In genomic region chr5:19044931-19045695, GRCh38 we compare ENCODE assay signal across 27 cellular contexts.
A peak's percentile ranks its signal among the peaks of the same experiment; 100 is the strongest.
DNase-seq lines count a peak whose midpoint lies in the region; ATAC-seq lines count a peak whose summit lies in the region.
"Had no signal": no experiment of that assay in that cellular context is flagged by ENCODE, and none has a peak within 500 bp of the region (broad histone marks: within the 10 kb centered on the region; RNA-seq: fewer than 3 reads in every experiment).

No MANE protein-coding gene starts in this region.

- H3K9ac ChIP-seq in mesendoderm (ENCODE audit: low read length), result no peak overlapping the region

- H3K79me2 ChIP-seq in mesendoderm (ENCODE audit: control insufficient read depth, insufficient read depth, low read length), result no peaks in the 10 kb centered on the region

- H2BK5ac ChIP-seq in mesendoderm (ENCODE audit: low read length), result no peak overlapping the region

- H3K4ac ChIP-seq in mesendoderm (ENCODE audit: low read depth, low read length), result no peak overlapping the region

- H3K27ac ChIP-seq in mesendoderm (ENCODE audit: low read depth, low read length), result no peak overlapping the region
- H3K27ac ChIP-seq: 22Rv1, gastrocnemius medialis, left lung, Peyer's patch, skin epidermis, upper lobe of left lung had no signal

- no peak overlapping the region for H2BK15ac ChIP-seq in mesendoderm (replicated peaks; ENCODE audit: low read depth)

- no peaks in the 10 kb centered on the region for H3K79me1 ChIP-seq in mesendoderm (ENCODE audit: low read length)

- no peak overlapping the region for H3K4me2 ChIP-seq in mesendoderm (ENCODE audit: low read length)

- H3K4me3 ChIP-seq in mesendoderm (ENCODE audit: low read length), result no peak overlapping the region
- H3K4me3 ChIP-seq: gastrocnemius medialis, HAP-1, left lung, Peyer's patch, skin epidermis, upper lobe of left lung had no signal

- no peak overlapping the region for H2BK120ac ChIP-seq in mesendoderm (ENCODE audit: low read depth, low read length)

- no peaks in the 10 kb centered on the region for H3K36me3 ChIP-seq in mesendoderm (ENCODE audit: control insufficient read depth, insufficient read depth, low read length)
- H3K36me3 ChIP-seq: gastrocnemius medialis, HAP-1, left lung, Peyer's patch, upper lobe of left lung had no signal

- no peak overlapping the region for H4K8ac ChIP-seq in mesendoderm (ENCODE audit: low read depth, low read length)

- no peak overlapping the region for H3K56ac ChIP-seq in mesendoderm (ENCODE audit: low read length)

- H4K5ac ChIP-seq in mesendoderm (ENCODE audit: low read length), result no peak overlapping the region

- H3K18ac ChIP-seq in mesendoderm (ENCODE audit: low read length), result no peak overlapping the region

- H3K23ac ChIP-seq in mesendoderm (ENCODE audit: low read length), result no peak overlapping the region

- peak; percentile 25 for DNase-seq in DMS 273 (lab: John Stamatoyannopoulos, UW; ENCODE audit: unreplicated experiment)
- no peak for DNase-seq in DMS 273 treated with DMSO at 0.1 percent for 48 hours (lab: John Stamatoyannopoulos, UW)
- peak; percentile 30 for DNase-seq in NCI-H2029 (lab: John Stamatoyannopoulos, UW)
- DNase-seq in SHP77 (lab: John Stamatoyannopoulos, UW), result peak; percentile 67 to 70
- DNase-seq in mesendoderm, result peak; percentile 6
- DNase-seq in NCI-H1930 (lab: John Stamatoyannopoulos, UW), result no peak
- no peak for DNase-seq in stimulated activated naive CD8-positive, alpha-beta T cell treated with anti-CD3 and anti-CD28 coated beads, Interleukin-15, Interleukin-2, amounts not matched to agents 100 U/mL and 50 U/mL, for 24 hours
- no peak for DNase-seq in NCI-H1092 (lab: John Stamatoyannopoulos, UW)
- DNase-seq: activated CD4-positive, alpha-beta T cell treated with anti-CD3 and anti-CD28 coated beads for 4 hours; activated naive CD4-positive, alpha-beta T cell; activated T-cell treated with anti-CD3 and anti-CD28 coated beads, Interleukin-2, amount 50 U/mL, for 48 hours; CD4-positive, alpha-beta memory T cell; cortex of kidney; DMS153; gastrocnemius medialis; hippocampal formation; left lung; naive B cell; NCI-H1417; NCI-H2227 treated with DMSO at 0.1 percent for 48 hours; NK-92 treated with Interleukin-12 subunit alpha and Interleukin-12 subunit beta, amount 100 ng/mL, for 24 hours; Peyer's patch; T-helper 2 cell; upper lobe of left lung had no signal

- H2AK5ac ChIP-seq in mesendoderm (ENCODE audit: low read length), result no peak overlapping the region

- no peaks in the 10 kb centered on the region for H3K4me1 ChIP-seq in mesendoderm (ENCODE audit: control insufficient read depth, low read depth, low read length)
- H3K4me1 ChIP-seq: gastrocnemius medialis, HAP-1, left lung, Peyer's patch, upper lobe of left lung had no signal

- ATAC-seq in stimulated activated naive CD8-positive, alpha-beta T cell treated with anti-CD3 and anti-CD28 coated beads, Interleukin-15, Interleukin-2, amounts not matched to agents 100 U/mL and 50 U/mL, for 24 hours, result no peak
- ATAC-seq: gastrocnemius medialis, left lung had no signal

- WGBS in mesendoderm (ENCODE audit: extremely low coverage, insufficient coverage, low lambda C conversion rate), result no CpG with 5 or more reads among the region's 7 CpGs

- no peaks in the 10 kb centered on the region for H3K27me3 ChIP-seq in mesendoderm (ENCODE audit: insufficient read depth, low read length, poor library complexity)
- H3K27me3 ChIP-seq: gastrocnemius medialis, left lung, Peyer's patch, upper lobe of left lung had no signal

Comparison
In these comparisons a context has a peak if more than half of its experiments do, and no peak if none do; other contexts are left out.
1. DNase-seq: peak in DMS 273 (single experiment), NCI-H2029 (single experiment), SHP77 (2 of 2) and mesendoderm (single experiment); none in DMS 273 treated with DMSO at 0.1 percent for 48 hours (single experiment), NCI-H1930 (0 of 2), stimulated activated naive CD8-positive, alpha-beta T cell treated with anti-CD3 and anti-CD28 coated beads, Interleukin-15, Interleukin-2, amounts not matched to agents 100 U/mL and 50 U/mL, for 24 hours (single experiment) and NCI-H1092 (single experiment).